8 cellular contexts compared by ENCODE assay signal in the genomic region with DNA sequence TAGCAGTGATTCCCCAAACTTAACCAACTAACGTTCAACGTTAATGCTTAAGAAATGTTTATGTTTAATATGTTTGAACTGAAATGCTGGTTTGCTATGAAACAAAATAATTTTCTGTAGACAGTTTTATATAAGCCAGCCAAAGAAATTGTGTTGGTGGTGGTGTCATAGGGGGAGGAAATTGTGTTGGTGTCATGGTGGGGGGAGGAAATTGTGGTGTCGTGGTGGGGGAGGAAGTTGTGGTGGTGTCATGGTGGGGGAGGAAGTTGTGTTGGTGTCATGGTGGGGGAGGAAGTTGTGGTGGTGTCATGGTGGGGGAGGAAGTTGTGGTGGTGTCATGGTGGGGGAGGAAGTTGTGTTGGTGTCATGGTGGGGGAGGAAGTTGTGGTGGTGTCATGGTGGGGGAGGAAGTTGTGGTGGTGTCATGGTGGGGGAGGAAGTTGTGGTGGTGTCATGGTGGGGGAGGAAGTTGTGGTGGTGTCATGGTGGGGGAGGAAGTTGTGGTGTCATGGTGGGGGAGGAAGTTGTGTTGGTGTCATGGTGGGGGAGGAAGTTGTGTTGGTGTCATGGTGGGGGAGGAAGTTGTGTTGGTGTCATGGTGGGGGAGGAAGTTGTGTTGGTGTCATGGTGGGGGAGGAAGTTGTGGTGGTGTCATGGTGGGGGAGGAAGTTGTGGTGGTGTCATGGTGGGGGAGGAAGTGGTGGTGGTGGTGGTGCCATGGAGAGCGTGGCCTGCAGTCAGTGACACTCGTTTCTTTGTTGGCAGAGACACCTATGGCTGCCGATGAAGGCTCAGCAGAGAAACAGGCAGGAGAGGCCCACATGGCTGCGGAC.
A peak's percentile ranks its signal among the peaks of the same experiment; 100 is the strongest.
DNase-seq lines count a peak whose midpoint lies in the region; ATAC-seq and TF ChIP-seq lines count a peak whose summit lies in the region.
"Not testable (repeated sequence)": the region's sequence is repeated elsewhere in the genome, so short reads cannot be mapped to it uniquely, and the experiment has no call there.

No MANE protein-coding gene starts in this region.

- H3K36me3 Mint-ChIP-seq in Caco-2 (ENCODE audit: insufficient read depth, unreplicated experiment) (peaks cover 85% of the 10 kb centered on the region), endothelial cell (ENCODE audit: low read depth, unreplicated experiment) (peaks cover 55% of the 10 kb centered on the region), neural crest cell (ENCODE audit: low read depth) (peaks cover 55% of the 10 kb centered on the region)
- peaks cover 78% of the 10 kb centered on the region for H3K36me3 Mint-ChIP-seq in T-helper 2 cell treated with Interferon-gamma antibody and Interleukin-4, amounts not matched to agents 5 μg/mL and 100 μg/mL, for 36 hours (ENCODE audit: low read depth)
- H3K36me3 Mint-ChIP-seq in activated CD8-positive, alpha-beta memory T cell treated with anti-CD3 and anti-CD28 coated beads, Interleukin-2, amount 10 ng/mL, durations not matched to agents 7 days and 5 days: peaks cover 81% of the 10 kb centered on the region
- H3K36me3 Mint-ChIP-seq in activated naive CD8-positive, alpha-beta T cell treated with anti-CD3 and anti-CD28 coated beads for 36 hours: peaks cover 82% of the 10 kb centered on the region

- intact Hi-C loops in Caco-2 (cut with micrococcal nuclease; ENCODE audit: unreplicated experiment): not testable (repeated sequence)

- not testable (repeated sequence) for H3K4me1 Mint-ChIP-seq in Caco-2 (ENCODE audit: low read depth, unreplicated experiment); endothelial cell (ENCODE audit: unreplicated experiment); neural crest cell
- H3K4me1 Mint-ChIP-seq in T-helper 2 cell treated with Interferon-gamma antibody and Interleukin-4, amounts not matched to agents 5 μg/mL and 100 μg/mL, for 36 hours (ENCODE audit: low read depth): peaks cover 14% of the 10 kb centered on the region
- peaks cover 13% of the 10 kb centered on the region for H3K4me1 Mint-ChIP-seq in activated CD8-positive, alpha-beta memory T cell treated with anti-CD3 and anti-CD28 coated beads, Interleukin-2, amount 10 ng/mL, durations not matched to agents 7 days and 5 days
- H3K4me1 Mint-ChIP-seq in activated naive CD8-positive, alpha-beta T cell treated with anti-CD3 and anti-CD28 coated beads for 36 hours: peaks cover 15% of the 10 kb centered on the region

- BruUV-seq in Caco-2 (replicated peaks; lab: Mats Ljungman, UMichigan): not testable (repeated sequence)

- not testable (repeated sequence) for H3K4me3 ChIP-seq in Caco-2 (ENCODE audit: low read depth, low read length); thymus (ENCODE audit: low read length)

- H3K9me3 Mint-ChIP-seq in Caco-2 (ENCODE audit: unreplicated experiment): peaks cover 11% of the 10 kb centered on the region
- H3K9me3 Mint-ChIP-seq in T-helper 2 cell treated with Interferon-gamma antibody and Interleukin-4, amounts not matched to agents 5 μg/mL and 100 μg/mL, for 36 hours: peaks cover 31% of the 10 kb centered on the region
- H3K9me3 Mint-ChIP-seq in activated CD8-positive, alpha-beta memory T cell treated with anti-CD3 and anti-CD28 coated beads, Interleukin-2, amount 10 ng/mL, durations not matched to agents 7 days and 5 days (ENCODE audit: low read depth): peaks cover 38% of the 10 kb centered on the region
- peaks cover 28% of the 10 kb centered on the region for H3K9me3 Mint-ChIP-seq in activated naive CD8-positive, alpha-beta T cell treated with anti-CD3 and anti-CD28 coated beads for 36 hours
- H3K9me3 Mint-ChIP-seq in endothelial cell (ENCODE audit: unreplicated experiment): not testable (repeated sequence)
- peaks cover 16% of the 10 kb centered on the region for H3K9me3 Mint-ChIP-seq in neural crest cell

- H3K27me3 ChIP-seq in Caco-2 (replicated peaks; ENCODE audit: control insufficient read depth, insufficient read depth, low read length); thymus (ENCODE audit: control insufficient read depth, insufficient read depth): not testable (repeated sequence)

- not testable (repeated sequence) for H3K36me3 ChIP-seq in Caco-2 (ENCODE audit: control insufficient read depth, insufficient read depth, low read length)
- H3K36me3 ChIP-seq in thymus (ENCODE audit: control insufficient read depth, insufficient read depth): peaks cover 67% of the 10 kb centered on the region

- H3K27ac Mint-ChIP-seq in Caco-2 (ENCODE audit: unreplicated experiment) (peak overlapping the region; percentile 31), neural crest cell (ENCODE audit: unreplicated experiment) (peak overlapping the region; percentile 67)
- H3K27ac Mint-ChIP-seq in T-helper 2 cell treated with Interferon-gamma antibody and Interleukin-4, amounts not matched to agents 5 μg/mL and 100 μg/mL, for 36 hours: peak overlapping the region; percentile 88
- H3K27ac Mint-ChIP-seq in activated CD8-positive, alpha-beta memory T cell treated with anti-CD3 and anti-CD28 coated beads, Interleukin-2, amount 10 ng/mL, durations not matched to agents 7 days and 5 days: peak overlapping the region; percentile 76
- peak overlapping the region; percentile 77 for H3K27ac Mint-ChIP-seq in activated naive CD8-positive, alpha-beta T cell treated with anti-CD3 and anti-CD28 coated beads for 36 hours
- H3K27ac Mint-ChIP-seq in endothelial cell (ENCODE audit: unreplicated experiment): not testable (repeated sequence)

- TF ChIP-seq CTCF in Caco-2 (IDR thresholded peaks at IDR 0.05; ENCODE audit: insufficient read depth in 1 of 2, low read depth in 1 of 2, low read length in 1 of 2, severe bottlenecking in 1 of 2, unreplicated experiment in 1 of 2); endothelial cell (IDR thresholded peaks at IDR 0.05; ENCODE audit: unreplicated experiment); neural crest cell (conservative IDR thresholded peaks at IDR 0.05): not testable (repeated sequence)

- not testable (repeated sequence) for H3K4me3 Mint-ChIP-seq in Caco-2 (ENCODE audit: unreplicated experiment); activated CD8-positive, alpha-beta memory T cell treated with anti-CD3 and anti-CD28 coated beads, Interleukin-2, amount 10 ng/mL, durations not matched to agents 7 days and 5 days
- peak overlapping the region; percentile 38 for H3K4me3 Mint-ChIP-seq in T-helper 2 cell treated with Interferon-gamma antibody and Interleukin-4, amounts not matched to agents 5 μg/mL and 100 μg/mL, for 36 hours
- peak overlapping the region; percentile 40 for H3K4me3 Mint-ChIP-seq in activated naive CD8-positive, alpha-beta T cell treated with anti-CD3 and anti-CD28 coated beads for 36 hours
- H3K4me3 Mint-ChIP-seq in endothelial cell (ENCODE audit: unreplicated experiment): peak overlapping the region; percentile 85
- H3K4me3 Mint-ChIP-seq in neural crest cell: peak overlapping the region; percentile 57

- not testable (repeated sequence) for ATAC-seq in activated CD8-positive, alpha-beta memory T cell treated with anti-CD3 and anti-CD28 coated beads, Interleukin-2, amount 10 ng/mL, durations not matched to agents 7 days and 5 days

- POLR2A ChIA-PET in Caco-2 (lab: Charles Lee): not testable (repeated sequence)

- H3K4me1 ChIP-seq in Caco-2; thymus (ENCODE audit: control insufficient read depth, insufficient read depth, low read length): not testable (repeated sequence)

- H3K9me3 ChIP-seq in Caco-2; thymus (ENCODE audit: control insufficient read depth): not testable (repeated sequence)

- CTCF ChIA-PET in Caco-2 (lab: Charles Lee); activated CD8-positive, alpha-beta memory T cell treated with anti-CD3 and anti-CD28 coated beads, Interleukin-2, amount 10 ng/mL, durations not matched to agents 7 days and 5 days (lab: Charles Lee): not testable (repeated sequence)

- H3K27ac ChIP-seq in thymus (ENCODE audit: low read depth): peak overlapping the region; percentile 31

- H3K27me3 Mint-ChIP-seq in Caco-2 (ENCODE audit: insufficient read depth, unreplicated experiment); T-helper 2 cell treated with Interferon-gamma antibody and Interleukin-4, amounts not matched to agents 5 μg/mL and 100 μg/mL, for 36 hours (ENCODE audit: low read depth); activated CD8-positive, alpha-beta memory T cell treated with anti-CD3 and anti-CD28 coated beads, Interleukin-2, amount 10 ng/mL, durations not matched to agents 7 days and 5 days; activated naive CD8-positive, alpha-beta T cell treated with anti-CD3 and anti-CD28 coated beads for 36 hours; neural crest cell (ENCODE audit: low read depth): not testable (repeated sequence)
- peaks cover 10% of the 10 kb centered on the region for H3K27me3 Mint-ChIP-seq in endothelial cell (ENCODE audit: unreplicated experiment)

- in situ Hi-C loops in KBM-7 (cut with MboI; ENCODE audit: low pct_unique_long_range_greater_than_20kb, low sequenced_read_pairs): not testable (repeated sequence)

- not testable (repeated sequence) for DNase-seq in Caco-2; T-helper 2 cell treated with Interferon-gamma antibody and Interleukin-4, amounts not matched to agents 5 μg/mL and 100 μg/mL, for 36 hours (ENCODE audit: low spot score); activated CD8-positive, alpha-beta memory T cell treated with anti-CD3 and anti-CD28 coated beads, Interleukin-2, amount 10 ng/mL, durations not matched to agents 7 days and 5 days; activated naive CD8-positive, alpha-beta T cell treated with anti-CD3 and anti-CD28 coated beads for 36 hours; endothelial cell (ENCODE audit: low spot score); neural crest cell (ENCODE audit: low read depth, low spot score)
- peak; percentile 18 for DNase-seq in KBM-7

- WGBS in thymus: 77% methylated on average over 7 of the region's 7 CpGs
